In genomic region chr5:8907168-8907868, GRCh38 we compare ENCODE assay signal across 14 cellular contexts.
DNase-seq lines count a peak whose midpoint lies in the region; ATAC-seq and TF ChIP-seq lines count a peak whose summit lies in the region.
"Had no signal": no experiment of that assay in that cellular context is flagged by ENCODE, and none has a peak within 500 bp of the region (broad histone marks: within the 10 kb centered on the region; RNA-seq: fewer than 3 reads in every experiment).

No MANE protein-coding gene starts in this region.

- H3K27me3 Mint-ChIP-seq in activated T-cell treated with anti-CD3 and anti-CD28 coated beads, Interleukin-2, amount 50 U/mL, for 4 hours (ENCODE audit: low read depth), result no peaks in the 10 kb centered on the region
- H3K27me3 Mint-ChIP-seq: B cell had no signal

- no peaks in the 10 kb centered on the region for H3K36me3 Mint-ChIP-seq in activated T-cell treated with anti-CD3 and anti-CD28 coated beads, Interleukin-2, amount 50 U/mL, for 4 hours (ENCODE audit: insufficient read depth)

- H3K4me1 Mint-ChIP-seq in activated T-cell treated with anti-CD3 and anti-CD28 coated beads, Interleukin-2, amount 50 U/mL, for 4 hours (ENCODE audit: low read depth), result no peaks in the 10 kb centered on the region
- H3K4me1 Mint-ChIP-seq: B cell had no signal

- H3K4me3 ChIP-seq in astrocyte of the cerebellum (ENCODE audit: low read depth, low read length), result no peak overlapping the region
- H3K4me3 ChIP-seq: uterus had no signal

- peaks cover 7% of the 10 kb centered on the region for H3K9me3 Mint-ChIP-seq in activated T-cell treated with anti-CD3 and anti-CD28 coated beads, Interleukin-2, amount 50 U/mL, for 4 hours

- DNase-seq in AG08396 (ENCODE audit: low spot score) (peak; percentile 24), HS-5 (ENCODE audit: low read depth) (peak; percentile 95), astrocyte of the cerebellum (ENCODE audit: low read depth) (peak; percentile 51), iris pigment epithelial cell (ENCODE audit: low read depth) (peak; percentile 84), anterior cingulate cortex (lab: John Stamatoyannopoulos, UW) (no peak), NK-92 (lab: John Stamatoyannopoulos, UW; ENCODE audit: unreplicated experiment) (no peak), NCI-H2227 treated with DMSO at 0.1 percent for 48 hours (lab: John Stamatoyannopoulos, UW) (no peak)
- no peak for DNase-seq in activated T-cell treated with anti-CD3 and anti-CD28 coated beads, Interleukin-2, amount 50 U/mL, for 4 hours
- DNase-seq: activated effector memory CD4-positive, alpha-beta T cell treated with anti-CD3 and anti-CD28 coated beads, Interleukin-2, amount 50 U/mL, for 16 hours; NCI-H2081 treated with DMSO at 0.1 percent for 48 hours; uterus had no signal

- no peak overlapping the region for H3K4me3 Mint-ChIP-seq in activated T-cell treated with anti-CD3 and anti-CD28 coated beads, Interleukin-2, amount 50 U/mL, for 4 hours
- H3K4me3 Mint-ChIP-seq: B cell; T-helper 2 cell treated with Interferon-gamma antibody and Interleukin-4, amounts not matched to agents 5 μg/mL and 100 μg/mL, for 36 hours had no signal

- TF ChIP-seq CTCF in astrocyte of the cerebellum (IDR thresholded peaks at IDR 0.05; ENCODE audit: low read depth, low read length, missing control alignments), result no peak

- in situ Hi-C loops in astrocyte of the cerebellum (cut with HindIII; ENCODE audit: low sequenced_read_pairs), result no loop called here

- no peak for ATAC-seq in activated T-cell treated with anti-CD3 and anti-CD28 coated beads, Interleukin-2, amount 50 U/mL, for 4 hours
- ATAC-seq: left cardiac atrium had no signal

Comparison
In these comparisons a context has a peak if more than half of its experiments do, and no peak if none do; other contexts are left out.
1. DNase-seq: peak in AG08396 (single experiment), HS-5 (single experiment), astrocyte of the cerebellum (single experiment) and iris pigment epithelial cell (single experiment); none in anterior cingulate cortex (0 of 58), activated T-cell treated with anti-CD3 and anti-CD28 coated beads, Interleukin-2, amount 50 U/mL, for 4 hours (single experiment), NK-92 (single experiment) and NCI-H2227 treated with DMSO at 0.1 percent for 48 hours (single experiment).